Comparison of ENCODE assay signal across 38 cellular contexts in the genomic region with DNA sequence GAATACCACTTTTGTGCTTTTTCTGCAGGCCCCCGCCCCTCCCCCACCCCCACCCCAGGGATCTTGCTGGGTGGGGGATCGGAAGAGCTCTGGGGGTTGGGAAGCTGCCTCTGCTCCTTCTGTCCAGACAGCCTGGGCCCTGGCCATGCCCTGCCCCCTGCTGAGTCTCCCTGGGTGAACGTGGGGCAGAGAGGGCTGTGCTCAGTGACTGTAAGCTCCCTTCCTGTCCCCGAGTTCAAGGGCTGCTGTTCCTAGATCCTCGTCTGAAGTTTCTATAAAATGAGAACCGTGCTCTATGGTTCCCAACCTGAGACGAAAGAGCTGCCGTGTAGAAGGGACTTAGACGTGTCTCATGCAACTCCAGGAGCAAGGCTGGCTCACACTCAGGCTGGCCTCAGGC.
"Had no signal": no experiment of that assay in that cellular context is flagged by ENCODE, and none has a peak within 500 bp of the region (broad histone marks: within the 10 kb centered on the region; RNA-seq: fewer than 3 reads in every experiment).

No MANE protein-coding gene starts in this region.

- H3K27ac Mint-ChIP-seq: activated CD4-positive, alpha-beta memory T cell treated with anti-CD3 and anti-CD28 coated beads for 36 hours; activated CD4-positive, alpha-beta T cell treated with anti-CD3 and anti-CD28 coated beads for 36 hours; activated naive CD4-positive, alpha-beta T cell treated with anti-CD3 and anti-CD28 coated beads for 36 hours; activated naive CD4-positive, alpha-beta T cell treated with anti-CD3 and anti-CD28 coated beads, Interleukin-2, amount 50 U/mL, for 72 hours; activated T-helper 1 cell treated with anti-CD3 and anti-CD28 coated beads, Interleukin-12 subunit alpha, Interleukin-12 subunit beta, Interleukin-2, Interleukin-4 antibody, amounts not matched to agents 30 ng/mL and 10 ng/mL and 1 ng/mL, durations not matched to agents 14 hours and 24 hours and 36 hours; T-helper 1 cell treated with Interleukin-12 subunit alpha and Interleukin-12 subunit beta and Interleukin-4 antibody, amounts not matched to agents 30 μg/mL and 1 μg/mL, for 36 hours; T-helper 2 cell treated with Interferon-gamma antibody and Interleukin-4, amounts not matched to agents 5 μg/mL and 100 μg/mL, for 36 hours had no signal

- H3K27ac ChIP-seq: adrenal gland, body of pancreas, breast epithelium, KMS-11, Peyer's patch, RWPE1, SJCRH30, SK-N-MC had no signal

- H3K27me3 ChIP-seq: body of pancreas, Peyer's patch had no signal

- H3K9me3 ChIP-seq: adrenal gland, body of pancreas, breast epithelium, SJCRH30 had no signal

- DNase-seq: activated CD4-positive, alpha-beta memory T cell treated with anti-CD3 and anti-CD28 coated beads for 36 hours; activated CD4-positive, alpha-beta T cell treated with anti-CD3 and anti-CD28 coated beads for 36 hours; activated CD4-positive, alpha-beta T cell treated with anti-CD3 and anti-CD28 coated beads, Interleukin-2, amount 50 U/mL, for 1 hour; activated CD8-positive, alpha-beta memory T cell treated with anti-CD3 and anti-CD28 coated beads, Interleukin-2, amount 50 U/mL, for 4 hours; activated gamma-delta T cell treated with Interleukin-2 at 50 U/mL for 16 hours; activated naive CD4-positive, alpha-beta T cell treated with anti-CD3 and anti-CD28 coated beads for 36 hours; activated T-cell treated with anti-CD3 and anti-CD28 coated beads for 4 hours; activated T-cell treated with anti-CD3 and anti-CD28 coated beads, Interleukin-2, amount 50 U/mL, for 4 hours; adrenal gland; body of pancreas; MM.1S; MV-4-11; NCI-H1092; NCI-H1436 treated with DMSO at 0.1 percent for 48 hours; NCI-H1694 treated with DMSO at 0.1 percent for 48 hours; NCI-H2029; NCI-H2107; NCI-H2171; NCI-H510A; NCI-H526; NCI-H748 treated with DMSO at 0.1 percent for 48 hours; NK-92 treated with Interleukin-12 subunit alpha and Interleukin-12 subunit beta, amount 100 ng/mL, for 24 hours; PC-3; Peyer's patch; SHP77; SJCRH30 had no signal

- H3K4me1 ChIP-seq: adrenal gland, body of pancreas, breast epithelium had no signal

- FAIRE-seq: astrocyte, TTC549 had no signal

- H3K4me1 Mint-ChIP-seq: activated CD4-positive, alpha-beta T cell treated with anti-CD3 and anti-CD28 coated beads for 36 hours had no signal

- H3K9me3 Mint-ChIP-seq: activated CD4-positive, alpha-beta memory T cell treated with anti-CD3 and anti-CD28 coated beads for 36 hours; activated naive CD4-positive, alpha-beta T cell treated with anti-CD3 and anti-CD28 coated beads for 36 hours; activated naive CD4-positive, alpha-beta T cell treated with anti-CD3 and anti-CD28 coated beads, Interleukin-2, amount 50 U/mL, for 72 hours; activated T-cell treated with anti-CD3 and anti-CD28 coated beads, Interleukin-2, amount 50 U/mL, for 4 hours; activated T-helper 1 cell treated with anti-CD3 and anti-CD28 coated beads, Interleukin-12 subunit alpha, Interleukin-12 subunit beta, Interleukin-2, Interleukin-4 antibody, amounts not matched to agents 30 ng/mL and 10 ng/mL and 1 ng/mL, durations not matched to agents 14 hours and 24 hours and 36 hours; T-helper 1 cell treated with Interleukin-12 subunit alpha and Interleukin-12 subunit beta and Interleukin-4 antibody, amounts not matched to agents 30 μg/mL and 1 μg/mL, for 36 hours; T-helper 2 cell treated with Interferon-gamma antibody and Interleukin-4, amounts not matched to agents 5 μg/mL and 100 μg/mL, for 36 hours; WTC11 had no signal

- H3K4me3 ChIP-seq: adrenal gland, body of pancreas, breast epithelium, Peyer's patch, SJCRH30, SK-N-MC had no signal

- ATAC-seq: activated CD4-positive, alpha-beta T cell treated with anti-CD3 and anti-CD28 coated beads for 36 hours; activated CD4-positive, CD25-positive, alpha-beta regulatory T cell treated with anti-CD3 and anti-CD28 coated beads, Interleukin-2, amount 50 U/mL, for 24 hours; activated naive CD4-positive, alpha-beta T cell treated with anti-CD3 and anti-CD28 coated beads, Interleukin-2, amount 50 U/mL, for 72 hours; activated T-cell treated with anti-CD3 and anti-CD28 coated beads, Interleukin-2, amount 50 U/mL, for 4 hours; body of pancreas; PC-3; WTC11 had no signal

- H3K36me3 Mint-ChIP-seq: activated CD4-positive, alpha-beta memory T cell treated with anti-CD3 and anti-CD28 coated beads for 36 hours; activated naive CD4-positive, alpha-beta T cell treated with anti-CD3 and anti-CD28 coated beads, Interleukin-2, amount 50 U/mL, for 72 hours; WTC11 had no signal

- H3K36me3 ChIP-seq: adrenal gland, breast epithelium, Peyer's patch, SJCRH30 had no signal

- H3K4me3 Mint-ChIP-seq: activated CD4-positive, alpha-beta memory T cell treated with anti-CD3 and anti-CD28 coated beads for 36 hours; activated CD4-positive, alpha-beta T cell treated with anti-CD3 and anti-CD28 coated beads for 36 hours; activated naive CD4-positive, alpha-beta T cell treated with anti-CD3 and anti-CD28 coated beads for 36 hours; activated T-cell treated with anti-CD3 and anti-CD28 coated beads, Interleukin-2, amount 50 U/mL, for 4 hours; activated T-helper 1 cell treated with anti-CD3 and anti-CD28 coated beads, Interleukin-12 subunit alpha, Interleukin-12 subunit beta, Interleukin-2, Interleukin-4 antibody, amounts not matched to agents 30 ng/mL and 10 ng/mL and 1 ng/mL, durations not matched to agents 14 hours and 24 hours and 36 hours; T-helper 1 cell treated with Interleukin-12 subunit alpha and Interleukin-12 subunit beta and Interleukin-4 antibody, amounts not matched to agents 30 μg/mL and 1 μg/mL, for 36 hours; T-helper 2 cell treated with Interferon-gamma antibody and Interleukin-4, amounts not matched to agents 5 μg/mL and 100 μg/mL, for 36 hours; WTC11 had no signal
